Comparison of ENCODE assay signal across 24 cellular contexts in the genomic region with DNA sequence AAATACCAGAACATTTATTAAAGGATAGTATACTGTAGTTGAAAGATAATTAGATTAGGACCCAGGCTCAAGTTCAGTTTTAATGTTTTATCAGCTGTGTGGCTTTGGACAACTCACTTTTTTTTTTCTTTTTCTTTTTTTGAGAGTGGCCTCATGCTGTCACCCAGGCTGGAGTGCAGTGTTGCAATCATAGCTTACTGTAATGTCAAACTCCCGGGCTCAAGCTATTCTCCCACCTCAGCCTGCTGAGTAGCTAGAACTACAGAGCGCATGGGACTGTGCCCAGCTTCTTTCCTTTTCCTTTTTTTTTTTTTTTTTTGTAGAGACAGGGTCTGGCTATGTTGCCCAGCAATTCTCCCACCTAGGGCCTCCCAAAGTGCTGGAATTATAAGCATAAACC. TPM values are rescaled to one million over a fixed set of nuclear protein-coding genes. Genes with fewer than 3 reads are reported as not detected.
DNase-seq lines count a peak whose midpoint lies in the region; TF ChIP-seq lines count a peak whose summit lies in the region.
"Had no signal": no experiment of that assay in that cellular context is flagged by ENCODE, and none has a peak within 500 bp of the region (broad histone marks: within the 10 kb centered on the region; RNA-seq: fewer than 3 reads in every experiment).

No MANE protein-coding gene starts in this region.

- H3K4me3 ChIP-seq in NB4 (ENCODE audit: low read depth, low read length), result no peak overlapping the region
- H3K4me3 ChIP-seq in osteoblast (ENCODE audit: insufficient read depth, low read length), result no peak overlapping the region
- H3K4me3 ChIP-seq: neural progenitor cell, prostate gland, upper lobe of left lung had no signal

- no peaks in the 10 kb centered on the region for H3K36me3 ChIP-seq in osteoblast (ENCODE audit: insufficient read depth, low read length)
- H3K36me3 ChIP-seq: neural progenitor cell, prostate gland, upper lobe of left lung had no signal

- no peak for TF ChIP-seq POLR2A in NB4 (IDR thresholded peaks at IDR 0.05; ENCODE audit: extremely low read depth, insufficient read length)

- H2AFZ ChIP-seq in osteoblast (ENCODE audit: low read length), result peak overlapping the region; percentile 9
- H2AFZ ChIP-seq: neural progenitor cell had no signal

- no peaks in the 10 kb centered on the region for H3K27me3 ChIP-seq in osteoblast (ENCODE audit: insufficient read depth, low read length)
- H3K27me3 ChIP-seq: neural progenitor cell, upper lobe of left lung had no signal

- H3K27ac ChIP-seq in osteoblast (ENCODE audit: low read depth, low read length), result no peak overlapping the region
- H3K27ac ChIP-seq: neural progenitor cell, prostate gland, upper lobe of left lung had no signal

- no peaks in the 10 kb centered on the region for H4K20me1 ChIP-seq in osteoblast (ENCODE audit: insufficient read depth, low read length)

- no peaks in the 10 kb centered on the region for H3K9me3 ChIP-seq in osteoblast (ENCODE audit: low read depth, low read length)
- H3K9me3 ChIP-seq: prostate gland, upper lobe of left lung had no signal

- no peak overlapping the region for H3K4me2 ChIP-seq in osteoblast (ENCODE audit: insufficient read depth, low read length)
- H3K4me2 ChIP-seq: neural progenitor cell had no signal

- DNase-seq in NOMO-1 (lab: John Stamatoyannopoulos, UW; ENCODE audit: unreplicated experiment in 2 of 2) (peak; percentile 4 to 57), NOMO-1 treated with dmso at 0.1 percent for 144 hours (lab: John Stamatoyannopoulos, UW; ENCODE audit: unreplicated experiment) (no peak), NB4 (ENCODE audit: low read depth) (peak; percentile 80), brain pericyte (ENCODE audit: low read depth, low spot score) (peak; percentile 25), osteoblast (ENCODE audit: insufficient read length, low spot score, missing footprints) (no peak), NCI-H2196 (lab: John Stamatoyannopoulos, UW; ENCODE audit: unreplicated experiment) (no peak), NCI-H1694 treated with DMSO at 0.1 percent for 48 hours (lab: John Stamatoyannopoulos, UW) (no peak), AG20443 (ENCODE audit: low spot score) (no peak)
- DNase-seq: 8988T; activated CD8-positive, alpha-beta T cell treated with anti-CD3 and anti-CD28 coated beads, Interleukin-2, amount 10 ng/mL, durations not matched to agents 7 days and 5 days; activated gamma-delta T cell treated with Interleukin-2 at 50 U/mL for 16 hours; amniotic stem cell; CD8-positive, alpha-beta T cell; DMS 273 treated with DMSO at 0.1 percent for 48 hours; glutamatergic neuron; kidney; NCI-H1436; NCI-H2171; NCI-H524 treated with DMSO at 0.1 percent for 48 hours; stimulated activated CD4-positive, alpha-beta T cell treated with anti-CD3 and anti-CD28 coated beads, Interleukin-2, amount 100 ng/mL, for 24 hours; substantia nigra had no signal

- H3K79me2 ChIP-seq in osteoblast (ENCODE audit: insufficient read depth, low read length), result no peaks in the 10 kb centered on the region

- H3K4me1 ChIP-seq in osteoblast (ENCODE audit: insufficient read depth, low read length), result peaks cover 4% of the 10 kb centered on the region
- H3K4me1 ChIP-seq: neural progenitor cell, prostate gland had no signal

- no peak for TF ChIP-seq CTCF in NB4 (IDR thresholded peaks at IDR 0.05; ENCODE audit: low read depth, low read length)
- no peak for TF ChIP-seq CTCF in osteoblast (IDR thresholded peaks at IDR 0.05; ENCODE audit: extremely low read depth, low read depth, low read length)

RNA-seq across cellular contexts. Expression of a gene that starts 28.1 kb away (rescaled TPM):
- 5.4 and 7.4 TPM in 2 replicates for total RNA-seq in osteoblast

Comparison
In these comparisons a context has a peak if more than half of its experiments do, and no peak if none do; other contexts are left out.
1. DNase-seq: peak in NOMO-1 (2 of 2), NB4 (single experiment) and brain pericyte (single experiment); none in NOMO-1 treated with dmso at 0.1 percent for 144 hours (single experiment), osteoblast (single experiment), NCI-H2196 (single experiment), NCI-H1694 treated with DMSO at 0.1 percent for 48 hours (single experiment) and AG20443 (single experiment).